15 cellular contexts compared by ENCODE assay signal in the genomic region with DNA sequence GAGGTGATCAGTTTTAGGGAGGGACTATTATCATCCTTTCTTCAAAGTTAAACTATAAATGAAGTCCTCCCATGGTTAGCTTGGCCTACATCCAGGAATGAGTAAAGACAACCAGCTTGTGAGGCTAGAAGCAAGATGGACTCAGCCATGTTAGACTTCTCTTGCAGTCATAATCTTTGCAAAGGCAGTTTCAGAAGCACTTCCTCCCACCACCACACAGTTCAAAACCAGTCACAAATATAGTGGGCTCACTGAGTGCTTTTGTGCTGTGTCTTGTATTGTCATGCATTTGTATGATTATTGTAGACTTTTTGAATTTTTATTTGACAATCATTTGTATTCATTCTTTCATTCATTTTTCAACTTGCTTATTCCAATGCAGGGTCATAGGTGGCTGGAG.
DNase-seq lines count a peak whose midpoint lies in the region; ATAC-seq and TF ChIP-seq lines count a peak whose summit lies in the region.
"Had no signal": no experiment of that assay in that cellular context is flagged by ENCODE, and none has a peak within 500 bp of the region (broad histone marks: within the 10 kb centered on the region; RNA-seq: fewer than 3 reads in every experiment).

No MANE protein-coding gene starts in this region.

- peak; percentile 50 for ATAC-seq in GM18511 (IDR thresholded peaks at IDR 0.05; ENCODE audit: unreplicated experiment)
- ATAC-seq in HG02885 (IDR thresholded peaks at IDR 0.05; ENCODE audit: poor library complexity, unreplicated experiment), result peak; percentile 54
- ATAC-seq in upper lobe of left lung (ENCODE audit: low FRiP score in 2 of 2), result no peak
- ATAC-seq: GM12878, GM23338 had no signal

- no peaks in the 10 kb centered on the region for H3K9me3 ChIP-seq in upper lobe of left lung
- H3K9me3 ChIP-seq: BLaER1 had no signal

- no peaks in the 10 kb centered on the region for H3K36me3 ChIP-seq in upper lobe of left lung
- H3K36me3 ChIP-seq: BLaER1 had no signal

- TF ChIP-seq EP300 in upper lobe of left lung (IDR thresholded peaks at IDR 0.05), result no peak

- peak; percentile 0 for DNase-seq in GM12865 (ENCODE audit: low read depth)
- DNase-seq in fibroblast of mammary gland (ENCODE audit: low read depth), result peak; percentile 4
- no peak for DNase-seq in HPDE6-E6E7 (ENCODE audit: extremely low spot score)
- no peak for DNase-seq in upper lobe of left lung
- no peak for DNase-seq in NCI-H2171 treated with DMSO at 0.1 percent for 48 hours (lab: John Stamatoyannopoulos, UW)
- DNase-seq: AML-193; CD8-positive, alpha-beta memory T cell; DMS 273 treated with DMSO at 0.1 percent for 48 hours; H7; KG1 had no signal

- H3K27ac ChIP-seq in upper lobe of left lung, result no peak overlapping the region
- H3K27ac ChIP-seq: BLaER1 had no signal

- TF ChIP-seq CTCF in GM12865 (IDR thresholded peaks at IDR 0.05; ENCODE audit: insufficient read depth, low read depth, low read length, missing control alignments) (no peak), fibroblast of mammary gland (conservative IDR thresholded peaks at IDR 0.05; ENCODE audit: control insufficient read depth, insufficient read depth, low read depth, low read length) (no peak), upper lobe of left lung (IDR thresholded peaks at IDR 0.05) (no peak)

- no peak for TF ChIP-seq POLR2A in upper lobe of left lung (IDR thresholded peaks at IDR 0.05)

- no peaks in the 10 kb centered on the region for H3K27me3 ChIP-seq in upper lobe of left lung
- H3K27me3 ChIP-seq: BLaER1 had no signal

- H3K4me3 ChIP-seq in GM12865 (ENCODE audit: low read depth, low read length), result no peak overlapping the region
- no peak overlapping the region for H3K4me3 ChIP-seq in fibroblast of mammary gland (ENCODE audit: control insufficient read depth, low read depth, low read length)
- H3K4me3 ChIP-seq in upper lobe of left lung, result no peak overlapping the region
- H3K4me3 ChIP-seq: BLaER1, GM12878, GM23338 had no signal

- H3K4me1 ChIP-seq in upper lobe of left lung, result no peaks in the 10 kb centered on the region
- H3K4me1 ChIP-seq: BLaER1 had no signal

Comparison
In these comparisons a context has a peak if more than half of its experiments do, and no peak if none do; other contexts are left out.
1. DNase-seq: peak in GM12865 (single experiment) and fibroblast of mammary gland (single experiment); none in HPDE6-E6E7 (single experiment), upper lobe of left lung (0 of 2) and NCI-H2171 treated with DMSO at 0.1 percent for 48 hours (single experiment).
2. ATAC-seq: peak in GM18511 (single experiment) and HG02885 (single experiment); none in upper lobe of left lung (0 of 2).